11 cellular contexts compared by ENCODE assay signal in the genomic region with DNA sequence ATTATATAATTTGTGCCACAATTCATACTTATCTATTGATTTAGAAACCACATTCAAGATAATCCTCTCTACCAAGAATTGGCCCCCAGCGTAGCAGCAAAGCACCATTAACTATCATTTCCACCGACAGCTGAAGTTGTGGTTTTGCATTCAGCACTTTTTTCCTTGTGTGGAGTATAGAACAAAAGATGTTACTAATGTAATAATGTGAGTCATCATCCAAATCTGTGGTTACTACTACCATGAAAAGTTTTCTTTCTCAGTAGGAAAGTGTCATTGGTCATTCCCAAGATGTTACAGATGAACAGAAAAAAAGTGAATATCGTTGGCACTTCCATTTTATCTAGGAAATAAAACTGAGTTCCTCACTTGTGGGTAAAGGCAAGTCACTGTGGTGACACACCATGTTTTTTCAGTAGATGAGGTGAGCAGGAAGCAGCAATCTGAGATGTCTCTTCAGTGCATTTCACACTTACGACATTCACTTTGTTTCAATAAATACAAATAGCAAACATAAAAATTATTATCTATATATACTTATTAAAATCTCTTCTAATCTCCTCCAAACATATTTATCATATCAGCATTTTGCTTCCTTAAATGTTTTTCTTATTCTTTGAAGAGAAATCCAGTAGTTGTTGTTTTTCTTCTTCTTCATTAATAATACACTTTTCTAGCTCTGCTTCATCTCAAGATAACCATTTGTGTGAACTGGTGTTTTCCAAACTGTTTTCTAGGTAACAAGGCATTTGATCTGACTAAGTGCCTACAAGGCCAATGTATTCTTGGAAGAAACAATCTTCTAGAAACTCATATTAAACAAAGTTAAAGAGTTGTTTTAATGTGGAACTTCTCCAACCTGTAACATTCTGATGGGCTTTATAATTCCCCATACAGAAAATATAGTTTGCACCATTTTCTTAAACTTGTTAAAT. TPM values are rescaled to one million over a fixed set of nuclear protein-coding genes. Genes with fewer than 3 reads are reported as not detected.
DNase-seq lines count a peak whose midpoint lies in the region; ATAC-seq, FAIRE-seq and TF ChIP-seq lines count a peak whose summit lies in the region.
"Had no signal": no experiment of that assay in that cellular context is flagged by ENCODE, and none has a peak within 500 bp of the region (broad histone marks: within the 10 kb centered on the region; RNA-seq: fewer than 3 reads in every experiment).

No MANE protein-coding gene starts in this region.

- intact Hi-C loops in lower lobe of right lung (cut with DNase I): no loop called here

- no peak for DNase-seq in GM19239 (ENCODE audit: insufficient read length, low spot score)
- no peak for DNase-seq in RWPE2 (ENCODE audit: low spot score)
- DNase-seq in astrocyte of the spinal cord (ENCODE audit: low read depth, low spot score): peak; percentile 88
- peak; percentile 54 for DNase-seq in stimulated activated CD4-positive, alpha-beta T cell treated with anti-CD3 and anti-CD28 coated beads, Interleukin-15, amount 100 ng/mL, for 24 hours
- no peak for DNase-seq in KBM-7
- DNase-seq in NCI-H1436 (lab: John Stamatoyannopoulos, UW): no peak
- DNase-seq in lower lobe of right lung: no peak
- DNase-seq: colonic mucosa, left lung, SIG-M5 had no signal

- H3K36me3 ChIP-seq in RWPE2 (ENCODE audit: low read depth) (no peaks in the 10 kb centered on the region), lower lobe of right lung (no peaks in the 10 kb centered on the region)
- H3K36me3 ChIP-seq: colonic mucosa, left lung had no signal

- no peaks in the 10 kb centered on the region for H3K27me3 ChIP-seq in RWPE2 (ENCODE audit: insufficient read depth, poor library complexity, severe bottlenecking)
- H3K27me3 ChIP-seq in lower lobe of right lung (ENCODE audit: low read depth): peaks cover 4% of the 10 kb centered on the region
- H3K27me3 ChIP-seq: colonic mucosa, left lung had no signal

- in situ Hi-C loops in astrocyte of the spinal cord (cut with HindIII; ENCODE audit: low sequenced_read_pairs) (no loop called here), KBM-7 (cut with MboI; ENCODE audit: low pct_unique_long_range_greater_than_20kb, low sequenced_read_pairs) (no loop called here)

- H3K9me3 ChIP-seq in RWPE2 (ENCODE audit: severe bottlenecking) (no peaks in the 10 kb centered on the region), lower lobe of right lung (no peaks in the 10 kb centered on the region)
- H3K9me3 ChIP-seq: colonic mucosa, left lung had no signal

- peak; percentile 64 for FAIRE-seq in GM19239 (lab: Jason Lieb, UNC)

- no peak overlapping the region for H3K27ac ChIP-seq in RWPE2 (ENCODE audit: poor library complexity, severe bottlenecking)
- H3K27ac ChIP-seq in lower lobe of right lung: no peak overlapping the region
- H3K27ac ChIP-seq: colonic mucosa, left lung had no signal

- ATAC-seq in RWPE2 (ENCODE audit: low read depth) (peak; percentile 82), lower lobe of right lung (no peak), HG02852 (IDR thresholded peaks at IDR 0.05; ENCODE audit: unreplicated experiment) (no peak)
- ATAC-seq: left lung had no signal

- TF ChIP-seq CTCF in RWPE2 (IDR thresholded peaks at IDR 0.05; ENCODE audit: poor library complexity, severe bottlenecking) (no peak), astrocyte of the spinal cord (IDR thresholded peaks at IDR 0.05; ENCODE audit: low read depth, low read length) (no peak), lower lobe of right lung (IDR thresholded peaks at IDR 0.05) (no peak)

- no peak overlapping the region for H3K4me3 ChIP-seq in RWPE2 (ENCODE audit: severe bottlenecking)
- no peak overlapping the region for H3K4me3 ChIP-seq in astrocyte of the spinal cord (ENCODE audit: low read depth, low read length)
- no peak overlapping the region for H3K4me3 ChIP-seq in lower lobe of right lung
- H3K4me3 ChIP-seq: colonic mucosa, left lung had no signal

- H3K4me1 ChIP-seq in RWPE2 (ENCODE audit: insufficient read depth, poor library complexity, severe bottlenecking) (no peaks in the 10 kb centered on the region), lower lobe of right lung (no peaks in the 10 kb centered on the region)
- H3K4me1 ChIP-seq: colonic mucosa, left lung had no signal

RNA-seq across cellular contexts. Expression of gene IFNG, which starts 30.5 kb away (rescaled TPM):
- not detected for total RNA-seq in lower lobe of right lung

RNA-seq across cellular contexts. Expression of gene IL26, which starts 35.6 kb away (rescaled TPM):
- total RNA-seq in lower lobe of right lung: not detected
- total RNA-seq: colonic mucosa, left lung had no signal

Comparison
In these comparisons a context has a peak if more than half of its experiments do, and no peak if none do; other contexts are left out.
1. DNase-seq: peak in astrocyte of the spinal cord (single experiment) and stimulated activated CD4-positive, alpha-beta T cell treated with anti-CD3 and anti-CD28 coated beads, Interleukin-15, amount 100 ng/mL, for 24 hours (single experiment); none in GM19239 (single experiment), RWPE2 (single experiment), KBM-7 (single experiment), NCI-H1436 (single experiment) and lower lobe of right lung (single experiment).